ENCODE assay signal across 20 cellular contexts in the genomic region with DNA sequence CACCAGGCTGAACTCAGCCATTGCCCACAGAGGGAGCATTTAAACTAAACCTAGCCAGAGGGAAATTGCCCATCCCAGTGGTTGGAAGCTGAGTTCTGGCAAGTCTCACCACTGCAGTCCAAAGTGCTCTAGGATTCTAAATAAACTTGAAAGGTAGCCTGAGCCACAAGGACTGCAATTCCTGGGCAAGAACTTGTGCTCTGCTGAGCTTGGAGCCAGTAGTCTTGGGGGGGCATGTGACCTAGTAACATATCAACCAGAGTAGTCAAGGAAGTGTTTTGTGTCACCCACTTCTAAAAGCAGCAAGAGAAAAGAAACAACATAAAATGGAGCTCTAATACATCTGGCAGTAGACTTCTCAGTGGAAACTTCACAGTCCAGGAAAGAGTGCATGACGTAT.
DNase-seq lines count a peak whose midpoint lies in the region; ATAC-seq and TF ChIP-seq lines count a peak whose summit lies in the region.
"Had no signal": no experiment of that assay in that cellular context is flagged by ENCODE, and none has a peak within 500 bp of the region (broad histone marks: within the 10 kb centered on the region; RNA-seq: fewer than 3 reads in every experiment).

No MANE protein-coding gene starts in this region.

- in situ Hi-C loops in transverse colon (cut with MboI; ENCODE audit: low pct_ligation_motif_present in 1 of 4, low pct_unique_long_range_greater_than_20kb in 1 of 4, low sequenced_read_pairs in 3 of 4): no loop called here

- TF ChIP-seq CTCF in colonic mucosa (IDR thresholded peaks at IDR 0.05) (no peak), left lung (IDR thresholded peaks at IDR 0.05) (no peak), transverse colon (IDR thresholded peaks at IDR 0.05) (no peak)

- H3K36me3 ChIP-seq in colonic mucosa (no peaks in the 10 kb centered on the region), left lung (no peaks in the 10 kb centered on the region), transverse colon (no peaks in the 10 kb centered on the region)

- ATAC-seq in left lung (peak; percentile 58), HG02678 (IDR thresholded peaks at IDR 0.05; ENCODE audit: unreplicated experiment) (no peak)
- ATAC-seq: HCT116 had no signal

- H3K27ac ChIP-seq in colonic mucosa (no peak overlapping the region), left lung (no peak overlapping the region), transverse colon (peak overlapping the region in 1 of 4 donors; percentile 17)
- H3K27ac ChIP-seq: GM23248 had no signal

- H3K4me1 ChIP-seq in colonic mucosa (no peaks in the 10 kb centered on the region), left lung (no peaks in the 10 kb centered on the region), transverse colon (peaks cover 0 to 17% (median 3%) of the 10 kb centered on the region in 4 donors)

- WGBS in transverse colon (ENCODE audit: low coverage in 1 of 2), 2 donors: 39 to 50% methylated on average over 1 of the region's 1 CpG

- H3K9ac ChIP-seq in colonic mucosa (ENCODE audit: low read depth in 2 of 2, low read length in 2 of 2): no peak overlapping the region
- H3K9ac ChIP-seq: GM23248 had no signal

- TF ChIP-seq POLR2A in transverse colon (IDR thresholded peaks at IDR 0.05): no peak

- intact Hi-C loops in colonic mucosa (cut with DNase I): no loop called here
- intact Hi-C loops in left lung (cut with DNase I): no loop called here
- intact Hi-C loops in transverse colon (cut with DNase I; ENCODE audit: low total_unique reads): no loop called here

- H3K9me3 ChIP-seq in colonic mucosa: no peaks in the 10 kb centered on the region
- peaks cover 0 to 5% of the 10 kb centered on the region in 2 donors for H3K9me3 ChIP-seq in left lung
- H3K9me3 ChIP-seq in transverse colon: no peaks in the 10 kb centered on the region

- TF ChIP-seq EP300 in transverse colon (IDR thresholded peaks at IDR 0.05; ENCODE audit: low read depth): no peak

- DNase-seq in NCI-H1092 (lab: John Stamatoyannopoulos, UW): peak; percentile 6
- DNase-seq in colonic mucosa: peak; percentile 20
- DNase-seq in left lung: no peak
- DNase-seq in transverse colon: peak; percentile 12
- no peak for DNase-seq in SKM-1 treated with dmso at 0.1 percent for 144 hours (lab: John Stamatoyannopoulos, UW; ENCODE audit: unreplicated experiment)
- DNase-seq in NCI-H187 (lab: John Stamatoyannopoulos, UW): no peak
- DNase-seq: ACHN; C1 segment of cervical spinal cord; CD8-positive, alpha-beta memory T cell; GDM1; GM23248; KBM-7; NCI-H1417; NCI-H187 treated with DMSO at 0.1 percent for 48 hours; NCI-H226; NCI-H524; OCI-M1; Right ventricle myocardium superior had no signal

- no peak overlapping the region for H3K4me3 ChIP-seq in colonic mucosa
- H3K4me3 ChIP-seq in left lung: no peak overlapping the region
- H3K4me3 ChIP-seq in transverse colon: no peak overlapping the region
- H3K4me3 ChIP-seq: GM23248 had no signal

- H3K27me3 ChIP-seq in colonic mucosa (no peaks in the 10 kb centered on the region), left lung (no peaks in the 10 kb centered on the region), transverse colon (no peaks in the 10 kb centered on the region)

Comparison
In these comparisons a context has a peak if more than half of its experiments do, and no peak if none do; other contexts are left out.
1. DNase-seq: peak in NCI-H1092 (single experiment), colonic mucosa (single experiment) and transverse colon (single experiment); none in left lung (0 of 2), SKM-1 treated with dmso at 0.1 percent for 144 hours (single experiment) and NCI-H187 (0 of 2).